8 cellular contexts compared by ENCODE assay signal in genomic region chr12:67069451-67070306, GRCh38.
DNase-seq lines count a peak whose midpoint lies in the region; ATAC-seq, FAIRE-seq and TF ChIP-seq lines count a peak whose summit lies in the region.

No MANE protein-coding gene starts in this region.

- TF ChIP-seq CTCF in 22Rv1 (IDR thresholded peaks at IDR 0.05) (peak; percentile 56), cardiac muscle cell (IDR thresholded peaks at IDR 0.05; ENCODE audit: low read depth, low read length) (no peak), prostate gland (IDR thresholded peaks at IDR 0.05) (peak in 1 of 4 experiments; percentile 23)

- H3K36me3 ChIP-seq in cardiac muscle cell: no peaks in the 10 kb centered on the region
- H3K36me3 ChIP-seq in prostate gland: no peaks in the 10 kb centered on the region

- no peaks in the 10 kb centered on the region for H3K36me3 Mint-ChIP-seq in activated T-helper 2 cell treated with anti-CD3 and anti-CD28 coated beads, Interferon-gamma antibody, Interleukin-2, Interleukin-4, amounts not matched to agents 10 μg/mL and 5 μg/mL and 100 μg/mL, durations not matched to agents 14 hours and 24 hours and 36 hours (ENCODE audit: low read depth)

- peaks cover 9% of the 10 kb centered on the region for H3K4me1 Mint-ChIP-seq in activated T-helper 2 cell treated with anti-CD3 and anti-CD28 coated beads, Interferon-gamma antibody, Interleukin-2, Interleukin-4, amounts not matched to agents 10 μg/mL and 5 μg/mL and 100 μg/mL, durations not matched to agents 14 hours and 24 hours and 36 hours (ENCODE audit: low read depth)

- peaks cover 59% of the 10 kb centered on the region for H3K27me3 Mint-ChIP-seq in activated T-helper 2 cell treated with anti-CD3 and anti-CD28 coated beads, Interferon-gamma antibody, Interleukin-2, Interleukin-4, amounts not matched to agents 10 μg/mL and 5 μg/mL and 100 μg/mL, durations not matched to agents 14 hours and 24 hours and 36 hours (ENCODE audit: low read depth)

- H3K4me1 ChIP-seq in cardiac muscle cell (ENCODE audit: low read depth) (no peaks in the 10 kb centered on the region), prostate gland (replicated peaks) (peaks cover 7% of the 10 kb centered on the region)

- H3K27me3 ChIP-seq in cardiac muscle cell (peaks cover 13% of the 10 kb centered on the region), prostate gland (replicated peaks; ENCODE audit: insufficient read depth) (no peaks in the 10 kb centered on the region)

- no peaks in the 10 kb centered on the region for H3K9me3 ChIP-seq in cardiac muscle cell (ENCODE audit: low read depth)
- H3K9me3 ChIP-seq in prostate gland: no peaks in the 10 kb centered on the region

- ATAC-seq in GM18499 (IDR thresholded peaks at IDR 0.05; ENCODE audit: insufficient read depth, unreplicated experiment) (peak; percentile 26), HG03045 (IDR thresholded peaks at IDR 0.05; ENCODE audit: unreplicated experiment) (peak; percentile 39)

- H3K4me3 ChIP-seq in cardiac muscle cell (peak overlapping the region; percentile 66), prostate gland (peak overlapping the region; percentile 56 to 64)

- no peaks in the 10 kb centered on the region for H3K9me3 Mint-ChIP-seq in activated T-helper 2 cell treated with anti-CD3 and anti-CD28 coated beads, Interferon-gamma antibody, Interleukin-2, Interleukin-4, amounts not matched to agents 10 μg/mL and 5 μg/mL and 100 μg/mL, durations not matched to agents 14 hours and 24 hours and 36 hours

- TF ChIP-seq POLR2A in prostate gland (IDR thresholded peaks at IDR 0.05): no peak
- TF ChIP-seq POLR2A in H54 (IDR thresholded peaks at IDR 0.05; ENCODE audit: low read depth, low read length): no peak

- WGBS in prostate gland: 2% methylated on average over 38 of the region's 68 CpGs

- H3K27ac Mint-ChIP-seq in activated T-helper 2 cell treated with anti-CD3 and anti-CD28 coated beads, Interferon-gamma antibody, Interleukin-2, Interleukin-4, amounts not matched to agents 10 μg/mL and 5 μg/mL and 100 μg/mL, durations not matched to agents 14 hours and 24 hours and 36 hours: no peak overlapping the region

- FAIRE-seq in H54 (lab: Jason Lieb, UNC): no peak

- H3K27ac ChIP-seq in 22Rv1 (peak overlapping the region; percentile 51), cardiac muscle cell (no peak overlapping the region), prostate gland (peak overlapping the region; percentile 77 to 83)

- peak; percentile 30 for DNase-seq in NOMO-1 treated with DMSO at 0.1 percent for 48 hours (lab: John Stamatoyannopoulos, UW; ENCODE audit: unreplicated experiment)
- no peak for DNase-seq in activated T-helper 2 cell treated with anti-CD3 and anti-CD28 coated beads, Interferon-gamma antibody, Interleukin-2, Interleukin-4, amounts not matched to agents 10 μg/mL and 5 μg/mL and 100 μg/mL, durations not matched to agents 14 hours and 24 hours and 36 hours (ENCODE audit: low spot score)
- peak; percentile 8 to 69 for DNase-seq in cardiac muscle cell (ENCODE audit: low read depth in 1 of 2, low spot score in 1 of 2)
- DNase-seq in prostate gland (ENCODE audit: low spot score): no peak
- no peak for DNase-seq in H54 (ENCODE audit: insufficient read length, low spot score)

- H3K4me3 Mint-ChIP-seq in activated T-helper 2 cell treated with anti-CD3 and anti-CD28 coated beads, Interferon-gamma antibody, Interleukin-2, Interleukin-4, amounts not matched to agents 10 μg/mL and 5 μg/mL and 100 μg/mL, durations not matched to agents 14 hours and 24 hours and 36 hours (ENCODE audit: low read depth): peak overlapping the region; percentile 67

- intact Hi-C loops in activated T-helper 2 cell treated with anti-CD3 and anti-CD28 coated beads, Interferon-gamma antibody, Interleukin-2, Interleukin-4, amounts not matched to agents 10 μg/mL and 5 μg/mL and 100 μg/mL, durations not matched to agents 14 hours and 24 hours and 36 hours (cut with micrococcal nuclease): no loop called here
- intact Hi-C loops in prostate gland (cut with DNase I): loop anchor here (5.0 to 10.0 kb wide), 3 partner anchors 175 to 385 kb away; partner anchors contain the start of gene CAND1

Comparison
In these comparisons a context has a peak if more than half of its experiments do, and no peak if none do; other contexts are left out.
1. DNase-seq: peak in NOMO-1 treated with DMSO at 0.1 percent for 48 hours (single experiment) and cardiac muscle cell (2 of 2); none in activated T-helper 2 cell treated with anti-CD3 and anti-CD28 coated beads, Interferon-gamma antibody, Interleukin-2, Interleukin-4, amounts not matched to agents 10 μg/mL and 5 μg/mL and 100 μg/mL, durations not matched to agents 14 hours and 24 hours and 36 hours (single experiment), prostate gland (single experiment) and H54 (single experiment).